In genomic region chrX:102599084-102599949, GRCh38 we compare ENCODE assay signal across 8 cellular contexts. TPM values are rescaled to one million over a fixed set of nuclear protein-coding genes. Genes with fewer than 3 reads are reported as not detected.
DNase-seq lines count a peak whose midpoint lies in the region; ATAC-seq and TF ChIP-seq lines count a peak whose summit lies in the region.

TSS of gene ARMCX5 (plus strand) at chrX:102599515. CDS start at chrX:102602142, 2,627 bp downstream.

- peak within 1 kb of the TSS in 11 of 12 donors; percentile 48 to 84 (median 76) for H3K27ac ChIP-seq in heart left ventricle
- H3K27ac ChIP-seq in parathyroid adenoma = peak within 1 kb of the TSS; percentile 93
- H3K27ac ChIP-seq in transverse colon = peak within 1 kb of the TSS; percentile 58 to 86 (median 84)

- no peaks in the 10 kb centered on the region for H3K9me3 Mint-ChIP-seq in activated naive CD8-positive, alpha-beta T cell treated with anti-CD3 and anti-CD28 coated beads, Interleukin-2, amount 50 U/mL, for 24 hours

- TF ChIP-seq EP300 in transverse colon (IDR thresholded peaks at IDR 0.05; ENCODE audit: low read depth) = no peak

- no peaks in the 10 kb centered on the region for H3K27me3 Mint-ChIP-seq in activated naive CD8-positive, alpha-beta T cell treated with anti-CD3 and anti-CD28 coated beads, Interleukin-2, amount 50 U/mL, for 24 hours

- H3K4me2 ChIP-seq in parathyroid adenoma (ENCODE audit: low read length) = peak within 1 kb of the TSS; percentile 75

- intact Hi-C loops in heart left ventricle (cut with DNase I) = loop anchor here in 2 of 10 donors (2.0 to 5.0 kb wide), 3 partner anchors 53 to 113 kb away; partner anchors contain the start of genes GPRASP1 (in 1 of the 2) and GPRASP2 (in 1 of the 2)
- intact Hi-C loops in transverse colon (cut with DNase I; ENCODE audit: low total_unique reads) = no loop called here

- ATAC-seq in HG02571 (IDR thresholded peaks at IDR 0.05; ENCODE audit: unreplicated experiment) (peak; percentile 77), heart left ventricle (peak; percentile 96 to 99 (median 97))
- ATAC-seq in activated naive CD8-positive, alpha-beta T cell treated with anti-CD3 and anti-CD28 coated beads, Interleukin-2, amount 50 U/mL, for 24 hours = peak; percentile 93

- peak within 1 kb of the TSS; percentile 76 for H3K9ac ChIP-seq in parathyroid adenoma

- peak within 1 kb of the TSS; percentile 61 for H3K4me3 ChIP-seq in GM06990 (replicated peaks; ENCODE audit: low read depth, low read length)
- peak within 1 kb of the TSS; percentile 25 to 90 (median 62) for H3K4me3 ChIP-seq in heart left ventricle
- peak within 1 kb of the TSS; percentile 86 for H3K4me3 ChIP-seq in parathyroid adenoma (ENCODE audit: low read depth, low read length)
- H3K4me3 ChIP-seq in transverse colon = peak within 1 kb of the TSS; percentile 42 to 63 (median 48)

- H3K27ac Mint-ChIP-seq in activated naive CD8-positive, alpha-beta T cell treated with anti-CD3 and anti-CD28 coated beads, Interleukin-2, amount 50 U/mL, for 24 hours = peak within 1 kb of the TSS; percentile 89

- H3K4me1 Mint-ChIP-seq in activated naive CD8-positive, alpha-beta T cell treated with anti-CD3 and anti-CD28 coated beads, Interleukin-2, amount 50 U/mL, for 24 hours = peaks cover 27% of the 10 kb centered on the region

- H3K9me3 ChIP-seq in heart left ventricle (no peaks in the 10 kb centered on the region), parathyroid adenoma (ENCODE audit: control insufficient read depth, low read length) (no peaks in the 10 kb centered on the region), transverse colon (no peaks in the 10 kb centered on the region)

- peaks cover 0 to 11% (median 0%) of the 10 kb centered on the region in 12 donors for H3K4me1 ChIP-seq in heart left ventricle
- H3K4me1 ChIP-seq in parathyroid adenoma = no peaks in the 10 kb centered on the region
- peaks cover 0 to 6% (median 0%) of the 10 kb centered on the region in 4 donors for H3K4me1 ChIP-seq in transverse colon

- TF ChIP-seq CTCF in GM06990 (IDR thresholded peaks at IDR 0.05; ENCODE audit: insufficient read depth, low read length, poor library complexity, severe bottlenecking) (no peak), heart left ventricle (IDR thresholded peaks at IDR 0.05) (peak in 1 of 12 donors; percentile 26), parathyroid adenoma (IDR thresholded peaks at IDR 0.05) (peak; percentile 5), transverse colon (IDR thresholded peaks at IDR 0.05) (peak in 3 of 5 experiments; percentile 3 to 43 (median 34))

- H3K36me3 Mint-ChIP-seq in activated naive CD8-positive, alpha-beta T cell treated with anti-CD3 and anti-CD28 coated beads, Interleukin-2, amount 50 U/mL, for 24 hours (ENCODE audit: low read depth) = peaks cover 7% of the 10 kb centered on the region

- TF ChIP-seq POLR2A in heart left ventricle (IDR thresholded peaks at IDR 0.05) (peak in 1 of 2 donors; percentile 32), transverse colon (IDR thresholded peaks at IDR 0.05) (peak; percentile 66)

- DNase-seq in GM06990 (ENCODE audit: extremely low read depth, insufficient read length) = peak; percentile 65
- DNase-seq in NCI-H1092 (lab: John Stamatoyannopoulos, UW) = peak; percentile 92
- peak; percentile 44 for DNase-seq in SKM-1 (lab: John Stamatoyannopoulos, UW; ENCODE audit: unreplicated experiment)
- peak; percentile 57 for DNase-seq in activated naive CD8-positive, alpha-beta T cell treated with anti-CD3 and anti-CD28 coated beads, Interleukin-2, amount 50 U/mL, for 24 hours
- DNase-seq in heart left ventricle = peak; percentile 69 to 78 (median 71)
- DNase-seq in transverse colon = peak; percentile 77

- 1 to 44% (median 20%) methylated on average over 42 of the region's 42 CpGs for WGBS in heart left ventricle, 4 donors
- 1 to 49% methylated on average over 17 to 42 of the region's 42 CpGs for WGBS in transverse colon (ENCODE audit: low coverage in 1 of 2), 2 donors

- peak within 1 kb of the TSS; percentile 87 for H2AFZ ChIP-seq in parathyroid adenoma

- peak within 1 kb of the TSS; percentile 94 for H3K4me3 Mint-ChIP-seq in activated naive CD8-positive, alpha-beta T cell treated with anti-CD3 and anti-CD28 coated beads, Interleukin-2, amount 50 U/mL, for 24 hours

- in situ Hi-C loops in transverse colon (cut with MboI; ENCODE audit: low pct_ligation_motif_present in 1 of 4, low pct_unique_long_range_greater_than_20kb in 1 of 4, low sequenced_read_pairs in 3 of 4) = no loop called here

- H3K27me3 ChIP-seq in GM06990 (replicated peaks; ENCODE audit: control insufficient read depth, insufficient read depth, low read length) (no peaks in the 10 kb centered on the region), heart left ventricle (no peaks in the 10 kb centered on the region), parathyroid adenoma (ENCODE audit: control insufficient read depth, insufficient read depth, low read length) (no peaks in the 10 kb centered on the region), transverse colon (no peaks in the 10 kb centered on the region)

- H3K79me2 ChIP-seq in parathyroid adenoma = no peaks in the 10 kb centered on the region

- H3K36me3 ChIP-seq in GM06990 (ENCODE audit: control insufficient read depth, insufficient read depth, low read length) = no peaks in the 10 kb centered on the region
- peaks cover 0 to 8% (median 0%) of the 10 kb centered on the region in 9 donors for H3K36me3 ChIP-seq in heart left ventricle
- H3K36me3 ChIP-seq in parathyroid adenoma (ENCODE audit: control insufficient read depth, insufficient read depth, low read length) = no peaks in the 10 kb centered on the region
- H3K36me3 ChIP-seq in transverse colon = no peaks in the 10 kb centered on the region

RNA-seq across cellular contexts. Expression of gene ARMCX5, which starts in this region (rescaled TPM):
- total RNA-seq in heart left ventricle = 1 to 10 TPM; 3.0 to 7.6 (median 5.5) TPM
- polyA plus RNA-seq in heart left ventricle = 10 to 100 TPM in 1 of 2 donors, 1 to 10 TPM in 1; 1.7 to 10.5 TPM
- total RNA-seq in transverse colon = 10 to 100 TPM in 3 of 4 donors, 1 to 10 TPM in 1; 4.2 to 18.6 (median 12.4) TPM

Comparison
In these comparisons a context has a peak if more than half of its experiments do, and no peak if none do; other contexts are left out.
1. Peak in every context shown above with its lines: DNase-seq, ATAC-seq, H3K4me3 ChIP-seq and H3K27ac ChIP-seq.